8 cellular contexts compared by ENCODE assay signal in the genomic region with DNA sequence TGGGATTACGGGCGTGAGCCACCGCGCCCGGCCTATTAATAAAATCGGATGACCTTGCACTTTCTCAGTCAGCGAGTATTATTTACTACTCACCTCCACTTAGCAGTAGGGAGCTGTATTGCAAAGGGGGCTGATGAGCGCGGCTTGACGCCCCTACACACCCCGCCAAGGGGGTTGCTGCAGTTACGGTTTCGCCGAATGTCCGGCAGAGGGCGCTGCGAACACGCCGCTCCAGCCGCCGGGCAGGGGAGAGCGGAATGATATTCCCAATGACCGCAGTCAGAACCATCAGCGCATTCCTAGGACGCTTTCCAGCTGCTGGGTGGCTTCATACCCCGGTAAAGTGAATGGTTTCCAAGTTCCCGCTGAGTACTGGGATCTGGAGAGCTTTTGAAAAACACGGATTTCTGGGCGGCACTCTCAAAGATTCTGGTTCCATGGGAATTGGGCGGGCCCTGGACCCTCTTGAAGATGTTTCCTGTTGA. TPM values are rescaled to one million over a fixed set of nuclear protein-coding genes. Genes with fewer than 3 reads are reported as not detected.
DNase-seq lines count a peak whose midpoint lies in the region; ATAC-seq and TF ChIP-seq lines count a peak whose summit lies in the region.

No MANE protein-coding gene starts in this region.

- no peaks in the 10 kb centered on the region for H3K27me3 Mint-ChIP-seq in chondrocyte (ENCODE audit: low read depth)

- intact Hi-C loops in left colon (cut with DNase I, micrococcal nuclease), result no loop called here

- peak; percentile 99 for TF ChIP-seq CTCF in chondrocyte (IDR thresholded peaks at IDR 0.05)

- peak; percentile 7 to 25 (median 18) for DNase-seq in activated CD4-positive, CD25-positive, alpha-beta regulatory T cell (lab: John Stamatoyannopoulos, UW)
- peak; percentile 22 to 26 for DNase-seq in activated CD4-positive, alpha-beta T cell treated with anti-CD3 and anti-CD28 coated beads for 24 hours (ENCODE audit: low read depth in 2 of 2)
- DNase-seq in chondrocyte (ENCODE audit: low spot score), result no peak
- peak; percentile 42 to 64 for DNase-seq in left colon
- peak; percentile 32 for DNase-seq in stimulated activated CD4-positive, alpha-beta T cell treated with anti-CD3 and anti-CD28 coated beads, Interleukin-2, amount 100 ng/mL, for 4 hours (ENCODE audit: low read depth)
- no peak for DNase-seq in DMS114 treated with DMSO at 0.1 percent for 48 hours (lab: John Stamatoyannopoulos, UW; ENCODE audit: unreplicated experiment)

- peaks cover 55% of the 10 kb centered on the region for H3K4me1 Mint-ChIP-seq in chondrocyte (ENCODE audit: low read depth)

- ATAC-seq in activated CD4-positive, CD25-positive, alpha-beta regulatory T cell treated with anti-CD3 and anti-CD28 coated beads, Interleukin-2, amount 50 U/mL, for 24 hours, result no peak
- peak; percentile 46 for ATAC-seq in left colon
- no peak for ATAC-seq in GM18498 (IDR thresholded peaks at IDR 0.05; ENCODE audit: unreplicated experiment)

- H3K27ac Mint-ChIP-seq in chondrocyte (ENCODE audit: unreplicated experiment), result peak overlapping the region; percentile 69

- peaks cover 6% of the 10 kb centered on the region for H3K36me3 Mint-ChIP-seq in chondrocyte (ENCODE audit: low read depth)

- H3K9me3 Mint-ChIP-seq in chondrocyte (ENCODE audit: low read depth), result no peaks in the 10 kb centered on the region

- H3K4me3 Mint-ChIP-seq in chondrocyte (ENCODE audit: unreplicated experiment), result peak overlapping the region; percentile 2

RNA-seq across cellular contexts. Expression of gene TPT1, which starts 30.0 kb away (rescaled TPM):
- total RNA-seq in chondrocyte (2,987 to 3,118 TPM (median 2,990 TPM) in 3 replicates), left colon (1,000 to 10,000 TPM; 3,363 to 4,788 TPM)

RNA-seq across cellular contexts. Expression of gene SLC25A30, which starts 47.2 kb away (rescaled TPM):
- total RNA-seq in chondrocyte (11.6 to 15.0 TPM (median 13.4 TPM) in 3 replicates), left colon (10 to 100 TPM; 11.8 to 13.5 TPM)

Comparison
In these comparisons a context has a peak if more than half of its experiments do, and no peak if none do; other contexts are left out.
1. DNase-seq: peak in activated CD4-positive, CD25-positive, alpha-beta regulatory T cell (4 of 4), activated CD4-positive, alpha-beta T cell treated with anti-CD3 and anti-CD28 coated beads for 24 hours (2 of 2), left colon (2 of 2) and stimulated activated CD4-positive, alpha-beta T cell treated with anti-CD3 and anti-CD28 coated beads, Interleukin-2, amount 100 ng/mL, for 4 hours (single experiment); none in chondrocyte (single experiment) and DMS114 treated with DMSO at 0.1 percent for 48 hours (single experiment).